ENCODE assay signal across 9 cellular contexts in the genomic region with DNA sequence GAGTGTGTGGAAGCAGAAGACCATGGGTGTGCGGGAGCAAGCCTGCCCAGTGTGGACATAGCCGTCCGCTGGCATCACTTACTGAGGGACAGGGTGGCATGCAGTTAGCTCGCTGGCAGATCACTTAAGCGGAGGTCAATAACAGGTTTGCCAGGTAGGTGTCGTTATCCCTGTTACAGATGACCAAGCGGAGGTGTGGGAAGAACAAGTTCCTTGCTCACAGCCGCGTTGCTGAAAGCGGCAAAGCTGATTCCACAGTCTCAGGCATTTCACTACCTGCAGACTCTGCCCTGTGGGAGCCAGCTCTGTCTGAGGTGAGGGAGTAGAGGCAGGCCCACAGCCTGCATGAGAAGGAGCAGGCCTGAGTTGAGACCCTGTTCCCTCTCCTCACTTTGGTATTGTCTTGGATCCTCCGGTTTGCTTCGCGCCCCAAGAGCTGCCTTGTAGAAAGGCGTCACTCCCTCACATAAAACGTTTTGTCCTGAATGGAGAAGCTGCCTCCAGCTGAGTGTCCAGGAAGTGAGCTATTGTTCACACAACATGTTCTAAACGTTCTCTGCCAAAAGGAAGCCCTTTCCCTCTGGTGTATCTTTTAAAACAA.
A peak's percentile ranks its signal among the peaks of the same experiment; 100 is the strongest.
DNase-seq lines count a peak whose midpoint lies in the region; ATAC-seq and TF ChIP-seq lines count a peak whose summit lies in the region.
"Had no signal": no experiment of that assay in that cellular context is flagged by ENCODE, and none has a peak within 500 bp of the region (broad histone marks: within the 10 kb centered on the region; RNA-seq: fewer than 3 reads in every experiment).

No MANE protein-coding gene starts in this region.

- H3K27me3 ChIP-seq in A673 (replicated peaks; ENCODE audit: insufficient read depth, low read depth, low read length, poor library complexity) (no peaks in the 10 kb centered on the region), colonic mucosa (no peaks in the 10 kb centered on the region)
- H3K27me3 ChIP-seq: BE2C had no signal

- peak overlapping the region; percentile 81 for H3K27ac ChIP-seq in A673 (ENCODE audit: low read depth, low read length, poor library complexity, severe bottlenecking)
- H3K27ac ChIP-seq in colonic mucosa = peak overlapping the region; percentile 95

- H3K9me3 ChIP-seq in A673 (ENCODE audit: low read depth, low read length, poor library complexity, severe bottlenecking) (no peaks in the 10 kb centered on the region), colonic mucosa (no peaks in the 10 kb centered on the region)
- H3K9me3 ChIP-seq: BE2C had no signal

- POLR2A ChIA-PET in A673 (lab: Charles Lee; ENCODE audit: low non-redundant PET) = interaction anchor here (0.6 kb wide), 1 partner anchor 1358 kb away, joined by 15 read pairs; no protein-coding TSS in a partner anchor

- H3K9ac ChIP-seq in colonic mucosa (ENCODE audit: low read depth in 2 of 2, low read length in 2 of 2) = peak overlapping the region; percentile 24 to 72

- H3K4me1 ChIP-seq in A673 (ENCODE audit: insufficient read depth, low read length, poor library complexity, severe bottlenecking) (peaks cover 59% of the 10 kb centered on the region), colonic mucosa (peaks cover 43% of the 10 kb centered on the region)
- H3K4me1 ChIP-seq: BE2C had no signal

- H3K36me3 ChIP-seq in A673 (ENCODE audit: insufficient read depth, low read length, poor library complexity, severe bottlenecking) (no peaks in the 10 kb centered on the region), colonic mucosa (no peaks in the 10 kb centered on the region)
- H3K36me3 ChIP-seq: BE2C had no signal

- BruUV-seq in A673 (replicated peaks; lab: Mats Ljungman, UMichigan) = no TSS peak

- intact Hi-C loops in A673 (cut with micrococcal nuclease; ENCODE audit: unreplicated experiment) = no loop called here
- intact Hi-C loops in colonic mucosa (cut with DNase I) = no loop called here

- ATAC-seq in GM19023 (IDR thresholded peaks at IDR 0.05; ENCODE audit: unreplicated experiment) = no peak

- peak; percentile 96 for DNase-seq in A673 (ENCODE audit: low spot score)
- peak; percentile 97 for DNase-seq in NCI-H2029 treated with DMSO at 0.1 percent for 48 hours (lab: John Stamatoyannopoulos, UW)
- DNase-seq in colonic mucosa = peak; percentile 63
- peak; percentile 48 for DNase-seq in midbrain (lab: John Stamatoyannopoulos, UW)
- no peak for DNase-seq in NCI-H187 treated with DMSO at 0.1 percent for 48 hours (lab: John Stamatoyannopoulos, UW)
- no peak for DNase-seq in occipital lobe (lab: John Stamatoyannopoulos, UW)
- DNase-seq in stimulated activated CD4-positive, alpha-beta T cell treated with anti-CD3 and anti-CD28 coated beads, Interleukin-15, amount 100 ng/mL, for 24 hours = no peak
- DNase-seq: BE2C had no signal

- H3K4me3 ChIP-seq in A673 (ENCODE audit: low read depth, low read length, poor library complexity, severe bottlenecking) = peak overlapping the region; percentile 1
- no peak overlapping the region for H3K4me3 ChIP-seq in colonic mucosa

- CTCF ChIA-PET in A673 (lab: Charles Lee) = interaction anchor here (0.6 to 0.8 kb wide), 2 partner anchors 33 to 94 kb away, joined by 3 read pairs; no protein-coding TSS in a partner anchor

- TF ChIP-seq CTCF in A673 (conservative IDR thresholded peaks at IDR 0.05; ENCODE audit: low read depth, low read length) (no peak), colonic mucosa (IDR thresholded peaks at IDR 0.05) (no peak)

Comparison
In these comparisons a context has a peak if more than half of its experiments do, and no peak if none do; other contexts are left out.
1. DNase-seq: peak in A673 (single experiment), NCI-H2029 treated with DMSO at 0.1 percent for 48 hours (single experiment), colonic mucosa (single experiment) and midbrain (single experiment); none in NCI-H187 treated with DMSO at 0.1 percent for 48 hours (single experiment), occipital lobe (single experiment) and stimulated activated CD4-positive, alpha-beta T cell treated with anti-CD3 and anti-CD28 coated beads, Interleukin-15, amount 100 ng/mL, for 24 hours (single experiment).